8 cellular contexts compared by ENCODE assay signal in genomic region chr6:131250121-131250520, GRCh38.
A peak's percentile ranks its signal among the peaks of the same experiment; 100 is the strongest.
DNase-seq lines count a peak whose midpoint lies in the region; ATAC-seq and TF ChIP-seq lines count a peak whose summit lies in the region.

No MANE protein-coding gene starts in this region.

- H3K4me2 ChIP-seq in DND-41 (ENCODE audit: insufficient read depth, low read length) (peak overlapping the region; percentile 61), skeletal muscle satellite cell (ENCODE audit: low read length) (peak overlapping the region; percentile 77)

- ATAC-seq in DND-41 (ENCODE audit: insufficient read depth, low read depth): peak; percentile 85
- peak; percentile 62 for ATAC-seq in GM21717 (IDR thresholded peaks at IDR 0.05; ENCODE audit: unreplicated experiment)
- ATAC-seq in HG02571 (IDR thresholded peaks at IDR 0.05; ENCODE audit: unreplicated experiment): no peak

- peak overlapping the region; percentile 13 for H3K27ac ChIP-seq in DND-41 (ENCODE audit: low read length)

- H3K79me2 ChIP-seq in DND-41 (ENCODE audit: insufficient read depth, low read length): no peaks in the 10 kb centered on the region

- H3K9me3 ChIP-seq in DND-41 (ENCODE audit: insufficient read depth, low read length, severe bottlenecking): no peaks in the 10 kb centered on the region
- no peaks in the 10 kb centered on the region for H3K9me3 ChIP-seq in skeletal muscle satellite cell (replicated peaks; ENCODE audit: low read length)

- H3K27me3 ChIP-seq in DND-41 (ENCODE audit: insufficient read depth, low read length, poor library complexity): no peaks in the 10 kb centered on the region
- H3K27me3 ChIP-seq in skeletal muscle satellite cell (ENCODE audit: control insufficient read depth, insufficient read depth, low read length): no peaks in the 10 kb centered on the region

- no peak for TF ChIP-seq POLR2A in NB4 (IDR thresholded peaks at IDR 0.05; ENCODE audit: extremely low read depth, insufficient read length)

- H3K4me1 ChIP-seq in DND-41 (ENCODE audit: insufficient read depth, low read length) (peaks cover 18% of the 10 kb centered on the region; the same call in 1 of the 2 replicates), skeletal muscle satellite cell (ENCODE audit: control insufficient read depth, insufficient read depth, low read length) (no peaks in the 10 kb centered on the region)

- peak overlapping the region; percentile 46 for H2AFZ ChIP-seq in DND-41 (ENCODE audit: low read depth, low read length)

- no peak for TF ChIP-seq CTCF in DND-41 (IDR thresholded peaks at IDR 0.05; ENCODE audit: borderline replicate concordance, extremely low read depth, low read length, poor library complexity, severe bottlenecking)
- TF ChIP-seq CTCF in NB4 (IDR thresholded peaks at IDR 0.05; ENCODE audit: low read depth, low read length): no peak
- TF ChIP-seq CTCF in cardiac fibroblast (IDR thresholded peaks at IDR 0.05; ENCODE audit: low read depth, low read length): no peak

- no peaks in the 10 kb centered on the region for H4K20me1 ChIP-seq in DND-41 (ENCODE audit: insufficient read depth, low read length)

- H3K9ac ChIP-seq in DND-41 (ENCODE audit: low read depth, low read length) (peak overlapping the region; percentile 34; the same call in 1 of the 2 replicates), skeletal muscle satellite cell (ENCODE audit: low read depth, low read length) (peak overlapping the region; percentile 2)

- H3K36me3 ChIP-seq in DND-41 (ENCODE audit: insufficient read depth, low read length) (no peaks in the 10 kb centered on the region), skeletal muscle satellite cell (ENCODE audit: insufficient read depth, low read length) (no peaks in the 10 kb centered on the region)

- DNase-seq in DND-41 (peak; percentile 41), NB4 (ENCODE audit: low read depth) (peak; percentile 77), cardiac fibroblast (ENCODE audit: low read depth in 2 of 2) (peak; percentile 50 to 70), inferior parietal cortex (ENCODE audit: extremely low spot score) (peak; percentile 69), NCI-H1105 (lab: John Stamatoyannopoulos, UW) (no peak)

- H3K4me3 ChIP-seq in DND-41 (ENCODE audit: low read depth in 1 of 2, low read length in 2 of 2) (peak overlapping the region; percentile 2 to 53; a peak in 3 of 4 replicates), NB4 (ENCODE audit: low read depth, low read length) (no peak overlapping the region), cardiac fibroblast (replicated peaks in 1 of 2; ENCODE audit: low read depth in 2 of 2, low read length in 2 of 2) (peak overlapping the region; percentile 33 to 50), skeletal muscle satellite cell (ENCODE audit: low read length) (peak overlapping the region; percentile 59)
